Comparison of ENCODE assay signal across 1 cellular context in genomic region chr17:48830840-48831548, GRCh38.
TF ChIP-seq lines count a peak whose summit lies in the region.

TSS of gene CALCOCO2 (plus strand) at chr17:48831035. CDS start at chr17:48841708, 10,673 bp downstream.

TF ChIP-seq in K562, 482 proteins besides CTCF, POLR2A, EP300 and RAD21 (continued from another document and continues in another):
- TF ChIP-seq GMEB1 (CRISPR knock-in tag; IDR thresholded peaks at IDR 0.05) (peak; percentile 63; the same call in 1 of the 2 replicates), ZFP30 (CRISPR knock-in tag; IDR thresholded peaks at IDR 0.05; ENCODE audit: borderline replicate concordance) (no peak), ESRRA (IDR thresholded peaks at IDR 0.05; ENCODE audit: borderline replicate concordance, low read depth) (0 out of 2 replicates have a peak, but pooled peaks have one; percentile 33), XRCC4 (IDR thresholded peaks at IDR 0.05; ENCODE audit: extremely low read depth, insufficient read depth, insufficient read length) (no peak), POLR2H (tag; IDR thresholded peaks at IDR 0.05; ENCODE audit: low read depth) (no peak), TCF7 (IDR thresholded peaks at IDR 0.05; ENCODE audit: borderline replicate concordance) (no peak), SAP30 (IDR thresholded peaks at IDR 0.05; ENCODE audit: borderline replicate concordance, insufficient read depth, low read depth, low read length, poor library complexity, severe bottlenecking) (peak; percentile 68), YBX1 (IDR thresholded peaks at IDR 0.05) (no peak), ZNF408 (CRISPR knock-in tag; IDR thresholded peaks at IDR 0.05; ENCODE audit: low read depth) (no peak), SMAD4 (CRISPR knock-in tag; conservative IDR thresholded peaks at IDR 0.05) (peak; percentile 57; the same call in 1 of the 2 replicates), RBM15 (IDR thresholded peaks at IDR 0.05; ENCODE audit: insufficient read depth, low read length) (0 out of 2 replicates have a peak, but pooled peaks have one; percentile 54), CREB1 (IDR thresholded peaks at IDR 0.05) (peak; percentile 86), CREB1 (CRISPR knock-in tag; IDR thresholded peaks at IDR 0.05) (peak; percentile 85), TAF9B (IDR thresholded peaks at IDR 0.05; ENCODE audit: partially characterized antibody) (no peak), KDM5B (IDR thresholded peaks at IDR 0.05; ENCODE audit: insufficient replicate concordance, low read depth, low read length) (no peak), L3MBTL2 (IDR thresholded peaks at IDR 0.05) (peak; percentile 32; the same call in 1 of the 2 replicates), SAFB (IDR thresholded peaks at IDR 0.05; ENCODE audit: borderline replicate concordance, low read depth, low read length) (peak; percentile 35; the same call in 1 of the 2 replicates), CREB3L1 (IDR thresholded peaks at IDR 0.05; ENCODE audit: borderline replicate concordance, low read depth) (peak; percentile 48; the same call in 1 of the 2 replicates), ATF7 (IDR thresholded peaks at IDR 0.05) (peak; percentile 88), MYNN (IDR thresholded peaks at IDR 0.05) (no peak; the same call in 1 of the 2 replicates), MYNN (CRISPR knock-in tag; IDR thresholded peaks at IDR 0.05) (no peak), ZNF449 (CRISPR knock-in tag; IDR thresholded peaks at IDR 0.05) (no peak), ZNF239 (CRISPR knock-in tag; IDR thresholded peaks at IDR 0.05) (no peak), ZNF197 (CRISPR knock-in tag; IDR thresholded peaks at IDR 0.05; ENCODE audit: low read depth) (no peak), ZNF644 (tag; IDR thresholded peaks at IDR 0.05; ENCODE audit: low read depth) (no peak), ELF2 (CRISPR knock-in tag; IDR thresholded peaks at IDR 0.05) (0 out of 2 replicates have a peak, but pooled peaks have one; percentile 38), NCOA2 (IDR thresholded peaks at IDR 0.05; ENCODE audit: partially characterized antibody in 2 of 2) (no peak), ZBTB33 (CRISPR knock-in tag; IDR thresholded peaks at IDR 0.05) (peak; percentile 19; the same call in 1 of the 2 replicates), SMARCC2 (IDR thresholded peaks at IDR 0.05; ENCODE audit: low read depth) (0 out of 2 replicates have a peak, but pooled peaks have one; percentile 50), MXI1 (IDR thresholded peaks at IDR 0.05; ENCODE audit: low read depth, low read length) (no peak), HCFC1 (IDR thresholded peaks at IDR 0.05; ENCODE audit: low read depth, low read length) (peak; percentile 95), GABPA (tag; conservative IDR thresholded peaks at IDR 0.05; ENCODE audit: low read depth) (no peak)
- TF ChIP-seq, protein P1, sequence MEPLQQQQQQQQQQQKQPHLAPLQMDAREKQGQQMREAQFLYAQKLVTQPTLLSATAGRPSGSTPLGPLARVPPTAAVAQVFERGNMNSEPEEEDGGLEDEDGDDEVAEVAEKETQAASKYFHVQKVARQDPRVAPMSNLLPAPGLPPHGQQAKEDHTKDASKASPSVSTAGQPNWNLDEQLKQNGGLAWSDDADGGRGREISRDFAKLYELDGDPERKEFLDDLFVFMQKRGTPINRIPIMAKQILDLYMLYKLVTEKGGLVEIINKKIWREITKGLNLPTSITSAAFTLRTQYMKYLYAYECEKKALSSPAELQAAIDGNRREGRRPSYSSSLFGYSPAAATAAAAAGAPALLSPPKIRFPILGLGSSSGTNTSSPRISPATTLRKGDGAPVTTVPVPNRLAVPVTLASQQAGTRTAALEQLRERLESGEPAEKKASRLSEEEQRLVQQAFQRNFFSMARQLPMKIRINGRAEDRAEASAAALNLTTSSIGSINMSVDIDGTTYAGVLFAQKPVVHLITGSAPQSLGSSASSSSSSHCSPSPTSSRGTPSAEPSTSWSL (CRISPR knock-in tag; IDR thresholded peaks at IDR 0.05; ENCODE audit: borderline replicate concordance): no peak
- TF ChIP-seq, protein P2, sequence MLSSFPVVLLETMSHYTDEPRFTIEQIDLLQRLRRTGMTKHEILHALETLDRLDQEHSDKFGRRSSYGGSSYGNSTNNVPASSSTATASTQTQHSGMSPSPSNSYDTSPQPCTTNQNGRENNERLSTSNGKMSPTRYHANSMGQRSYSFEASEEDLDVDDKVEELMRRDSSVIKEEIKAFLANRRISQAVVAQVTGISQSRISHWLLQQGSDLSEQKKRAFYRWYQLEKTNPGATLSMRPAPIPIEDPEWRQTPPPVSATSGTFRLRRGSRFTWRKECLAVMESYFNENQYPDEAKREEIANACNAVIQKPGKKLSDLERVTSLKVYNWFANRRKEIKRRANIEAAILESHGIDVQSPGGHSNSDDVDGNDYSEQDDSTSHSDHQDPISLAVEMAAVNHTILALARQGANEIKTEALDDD (IDR thresholded peaks at IDR 0.05): no peak
- TF ChIP-seq, protein P3, sequence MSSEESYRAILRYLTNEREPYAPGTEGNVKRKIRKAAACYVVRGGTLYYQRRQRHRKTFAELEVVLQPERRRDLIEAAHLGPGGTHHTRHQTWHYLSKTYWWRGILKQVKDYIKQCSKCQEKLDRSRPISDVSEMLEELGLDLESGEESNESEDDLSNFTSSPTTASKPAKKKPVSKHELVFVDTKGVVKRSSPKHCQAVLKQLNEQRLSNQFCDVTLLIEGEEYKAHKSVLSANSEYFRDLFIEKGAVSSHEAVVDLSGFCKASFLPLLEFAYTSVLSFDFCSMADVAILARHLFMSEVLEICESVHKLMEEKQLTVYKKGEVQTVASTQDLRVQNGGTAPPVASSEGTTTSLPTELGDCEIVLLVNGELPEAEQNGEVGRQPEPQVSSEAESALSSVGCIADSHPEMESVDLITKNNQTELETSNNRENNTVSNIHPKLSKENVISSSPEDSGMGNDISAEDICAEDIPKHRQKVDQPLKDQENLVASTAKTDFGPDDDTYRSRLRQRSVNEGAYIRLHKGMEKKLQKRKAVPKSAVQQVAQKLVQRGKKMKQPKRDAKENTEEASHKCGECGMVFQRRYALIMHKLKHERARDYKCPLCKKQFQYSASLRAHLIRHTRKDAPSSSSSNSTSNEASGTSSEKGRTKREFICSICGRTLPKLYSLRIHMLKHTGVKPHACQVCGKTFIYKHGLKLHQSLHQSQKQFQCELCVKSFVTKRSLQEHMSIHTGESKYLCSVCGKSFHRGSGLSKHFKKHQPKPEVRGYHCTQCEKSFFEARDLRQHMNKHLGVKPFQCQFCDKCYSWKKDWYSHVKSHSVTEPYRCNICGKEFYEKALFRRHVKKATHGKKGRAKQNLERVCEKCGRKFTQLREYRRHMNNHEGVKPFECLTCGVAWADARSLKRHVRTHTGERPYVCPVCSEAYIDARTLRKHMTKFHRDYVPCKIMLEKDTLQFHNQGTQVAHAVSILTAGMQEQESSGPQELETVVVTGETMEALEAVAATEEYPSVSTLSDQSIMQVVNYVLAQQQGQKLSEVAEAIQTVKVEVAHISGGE (CRISPR knock-in tag; IDR thresholded peaks at IDR 0.05): no peak
- TF ChIP-seq, protein P4, sequence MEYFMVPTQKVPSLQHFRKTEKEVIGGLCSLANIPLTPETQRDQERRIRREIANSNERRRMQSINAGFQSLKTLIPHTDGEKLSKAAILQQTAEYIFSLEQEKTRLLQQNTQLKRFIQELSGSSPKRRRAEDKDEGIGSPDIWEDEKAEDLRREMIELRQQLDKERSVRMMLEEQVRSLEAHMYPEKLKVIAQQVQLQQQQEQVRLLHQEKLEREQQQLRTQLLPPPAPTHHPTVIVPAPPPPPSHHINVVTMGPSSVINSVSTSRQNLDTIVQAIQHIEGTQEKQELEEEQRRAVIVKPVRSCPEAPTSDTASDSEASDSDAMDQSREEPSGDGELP (CRISPR knock-in tag; IDR thresholded peaks at IDR 0.05; ENCODE audit: borderline replicate concordance): peak; percentile 76
- TF ChIP-seq, protein P5, sequence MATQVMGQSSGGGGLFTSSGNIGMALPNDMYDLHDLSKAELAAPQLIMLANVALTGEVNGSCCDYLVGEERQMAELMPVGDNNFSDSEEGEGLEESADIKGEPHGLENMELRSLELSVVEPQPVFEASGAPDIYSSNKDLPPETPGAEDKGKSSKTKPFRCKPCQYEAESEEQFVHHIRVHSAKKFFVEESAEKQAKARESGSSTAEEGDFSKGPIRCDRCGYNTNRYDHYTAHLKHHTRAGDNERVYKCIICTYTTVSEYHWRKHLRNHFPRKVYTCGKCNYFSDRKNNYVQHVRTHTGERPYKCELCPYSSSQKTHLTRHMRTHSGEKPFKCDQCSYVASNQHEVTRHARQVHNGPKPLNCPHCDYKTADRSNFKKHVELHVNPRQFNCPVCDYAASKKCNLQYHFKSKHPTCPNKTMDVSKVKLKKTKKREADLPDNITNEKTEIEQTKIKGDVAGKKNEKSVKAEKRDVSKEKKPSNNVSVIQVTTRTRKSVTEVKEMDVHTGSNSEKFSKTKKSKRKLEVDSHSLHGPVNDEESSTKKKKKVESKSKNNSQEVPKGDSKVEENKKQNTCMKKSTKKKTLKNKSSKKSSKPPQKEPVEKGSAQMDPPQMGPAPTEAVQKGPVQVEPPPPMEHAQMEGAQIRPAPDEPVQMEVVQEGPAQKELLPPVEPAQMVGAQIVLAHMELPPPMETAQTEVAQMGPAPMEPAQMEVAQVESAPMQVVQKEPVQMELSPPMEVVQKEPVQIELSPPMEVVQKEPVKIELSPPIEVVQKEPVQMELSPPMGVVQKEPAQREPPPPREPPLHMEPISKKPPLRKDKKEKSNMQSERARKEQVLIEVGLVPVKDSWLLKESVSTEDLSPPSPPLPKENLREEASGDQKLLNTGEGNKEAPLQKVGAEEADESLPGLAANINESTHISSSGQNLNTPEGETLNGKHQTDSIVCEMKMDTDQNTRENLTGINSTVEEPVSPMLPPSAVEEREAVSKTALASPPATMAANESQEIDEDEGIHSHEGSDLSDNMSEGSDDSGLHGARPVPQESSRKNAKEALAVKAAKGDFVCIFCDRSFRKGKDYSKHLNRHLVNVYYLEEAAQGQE (CRISPR knock-in tag; IDR thresholded peaks at IDR 0.05; ENCODE audit: low read depth): peak; percentile 88
- TF ChIP-seq, protein P6, sequence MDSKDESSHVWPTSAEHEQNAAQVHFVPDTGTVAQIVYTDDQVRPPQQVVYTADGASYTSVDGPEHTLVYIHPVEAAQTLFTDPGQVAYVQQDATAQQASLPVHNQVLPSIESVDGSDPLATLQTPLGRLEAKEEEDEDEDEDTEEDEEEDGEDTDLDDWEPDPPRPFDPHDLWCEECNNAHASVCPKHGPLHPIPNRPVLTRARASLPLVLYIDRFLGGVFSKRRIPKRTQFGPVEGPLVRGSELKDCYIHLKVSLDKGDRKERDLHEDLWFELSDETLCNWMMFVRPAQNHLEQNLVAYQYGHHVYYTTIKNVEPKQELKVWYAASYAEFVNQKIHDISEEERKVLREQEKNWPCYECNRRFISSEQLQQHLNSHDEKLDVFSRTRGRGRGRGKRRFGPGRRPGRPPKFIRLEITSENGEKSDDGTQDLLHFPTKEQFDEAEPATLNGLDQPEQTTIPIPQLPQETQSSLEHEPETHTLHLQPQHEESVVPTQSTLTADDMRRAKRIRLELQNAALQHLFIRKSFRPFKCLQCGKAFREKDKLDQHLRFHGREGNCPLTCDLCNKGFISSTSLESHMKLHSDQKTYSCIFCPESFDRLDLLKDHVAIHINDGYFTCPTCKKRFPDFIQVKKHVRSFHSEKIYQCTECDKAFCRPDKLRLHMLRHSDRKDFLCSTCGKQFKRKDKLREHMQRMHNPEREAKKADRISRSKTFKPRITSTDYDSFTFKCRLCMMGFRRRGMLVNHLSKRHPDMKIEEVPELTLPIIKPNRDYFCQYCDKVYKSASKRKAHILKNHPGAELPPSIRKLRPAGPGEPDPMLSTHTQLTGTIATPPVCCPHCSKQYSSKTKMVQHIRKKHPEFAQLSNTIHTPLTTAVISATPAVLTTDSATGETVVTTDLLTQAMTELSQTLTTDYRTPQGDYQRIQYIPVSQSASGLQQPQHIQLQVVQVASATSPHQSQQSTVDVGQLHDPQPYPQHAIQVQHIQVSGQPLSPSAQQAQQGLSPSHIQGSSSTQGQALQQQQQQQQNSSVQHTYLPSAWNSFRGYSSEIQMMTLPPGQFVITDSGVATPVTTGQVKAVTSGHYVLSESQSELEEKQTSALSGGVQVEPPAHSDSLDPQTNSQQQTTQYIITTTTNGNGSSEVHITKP (IDR thresholded peaks at IDR 0.05; ENCODE audit: partially characterized antibody): peak; percentile 10
